Comparison of ENCODE assay signal across 12 cellular contexts in genomic region chr3:161266731-161267150, GRCh38. TPM values are rescaled to one million over a fixed set of nuclear protein-coding genes. Genes with fewer than 3 reads are reported as not detected.
DNase-seq lines count a peak whose midpoint lies in the region; ATAC-seq, FAIRE-seq and TF ChIP-seq lines count a peak whose summit lies in the region.
"Had no signal": no experiment of that assay in that cellular context is flagged by ENCODE, and none has a peak within 500 bp of the region (broad histone marks: within the 10 kb centered on the region; RNA-seq: fewer than 3 reads in every experiment).

No MANE protein-coding gene starts in this region.

- H3K27ac ChIP-seq in A549 (0 out of 6 replicates have a peak overlapping the region, but pooled peaks have one; percentile 25 to 39), HCT116 (ENCODE audit: low read depth, low read length) (no peak overlapping the region), RWPE2 (ENCODE audit: poor library complexity, severe bottlenecking) (peak overlapping the region; percentile 91)
- H3K27ac ChIP-seq: ascending aorta, C4-2B, HL-60 had no signal

- no peak for TF ChIP-seq POLR2A in A549 (IDR thresholded peaks at IDR 0.05; ENCODE audit: low read length)
- no peak for TF ChIP-seq POLR2A in HCT116 (IDR thresholded peaks at IDR 0.05; ENCODE audit: borderline replicate concordance, extremely low read depth, insufficient read depth, insufficient read length)

- POLR2A ChIA-PET in A549 (lab: Yijun Ruan, JAX): no interaction called here
- POLR2A ChIA-PET in HCT116 (lab: Charles Lee): no interaction called here

- peak overlapping the region; percentile 58 for H3K4me2 ChIP-seq in A549
- H3K4me2 ChIP-seq in HCT116 (ENCODE audit: low read length): 0 out of 2 replicates have a peak overlapping the region, but pooled peaks have one; percentile 4

- no peak overlapping the region for H2AFZ ChIP-seq in HCT116 (ENCODE audit: low read depth, low read length, poor library complexity, severe bottlenecking)

- no peak overlapping the region for H3K4me3 ChIP-seq in A549
- H3K4me3 ChIP-seq in HCT116 (replicated peaks in 1 of 2; ENCODE audit: low read depth in 1 of 2, low read length in 2 of 2): no peak overlapping the region
- H3K4me3 ChIP-seq in RWPE2 (ENCODE audit: severe bottlenecking): no peak overlapping the region
- H3K4me3 ChIP-seq: ascending aorta had no signal

- H3K27me3 ChIP-seq in HCT116 (ENCODE audit: insufficient read depth, low read length) (no peaks in the 10 kb centered on the region), RWPE2 (ENCODE audit: insufficient read depth, poor library complexity, severe bottlenecking) (no peaks in the 10 kb centered on the region)
- H3K27me3 ChIP-seq: ascending aorta had no signal

- TF ChIP-seq CTCF in A549 (IDR thresholded peaks at IDR 0.05): no peak
- no peak for TF ChIP-seq CTCF in HCT116 (IDR thresholded peaks at IDR 0.05 in 2 of 3, conservative IDR thresholded peaks at IDR 0.05 in 1 of 3; ENCODE audit: borderline replicate concordance in 1 of 3, insufficient read depth in 1 of 3, low read depth in 2 of 3, low read length in 2 of 3)
- TF ChIP-seq CTCF in RWPE2 (IDR thresholded peaks at IDR 0.05; ENCODE audit: poor library complexity, severe bottlenecking): no peak

- H3K79me2 ChIP-seq in HCT116 (ENCODE audit: insufficient read depth, low read length): 0 out of 2 replicates have a peak, but pooled peaks cover 5% of the 10 kb centered on the region

- intact Hi-C loops in HCT116 (cut with micrococcal nuclease): no loop called here

- CTCF ChIA-PET in A549 (lab: Yijun Ruan, JAX): no interaction called here
- CTCF ChIA-PET in HCT116 (lab: Charles Lee): interaction anchor here (1.0 kb wide), 1 partner anchor 310 kb away, joined by 3 read pairs; no protein-coding TSS in a partner anchor

- H3K4me1 ChIP-seq in A549 (peaks cover 14% of the 10 kb centered on the region), HCT116 (ENCODE audit: control insufficient read depth in 1 of 2, insufficient read depth in 2 of 2, low read length in 2 of 2) (peaks cover 5 to 14% of the 10 kb centered on the region in 2 experiments; a peak in 3 of 4 replicates), RWPE2 (ENCODE audit: insufficient read depth, poor library complexity, severe bottlenecking) (peaks cover 33% of the 10 kb centered on the region)
- H3K4me1 ChIP-seq: ascending aorta had no signal

- TF ChIP-seq RAD21 in A549 (conservative IDR thresholded peaks at IDR 0.05 in 1 of 2, IDR thresholded peaks at IDR 0.05 in 1 of 2) (no peak), HCT116 (IDR thresholded peaks at IDR 0.05; ENCODE audit: low read depth) (no peak)

- DNase-seq in A549 (ENCODE audit: low read depth in 1 of 2, low spot score in 1 of 2): peak in 1 of 2 experiments; percentile 22
- no peak for DNase-seq in HCT116 (ENCODE audit: low read depth, low spot score)
- DNase-seq in RWPE2 (ENCODE audit: low spot score): no peak
- DNase-seq in fibroblast of peridontal ligament (ENCODE audit: extremely low read depth): peak; percentile 68
- DNase-seq in GM19240 (ENCODE audit: insufficient read length, low spot score): no peak
- no peak for DNase-seq in NCI-H526 (lab: John Stamatoyannopoulos, UW)
- no peak for DNase-seq in UCSD-AML1 (lab: John Stamatoyannopoulos, UW; ENCODE audit: unreplicated experiment)
- DNase-seq in stimulated activated naive CD4-positive, alpha-beta T cell treated with Interleukin-2 at 50 U/mL for 16 hours (lab: John Stamatoyannopoulos, UW): no peak
- DNase-seq: activated CD4-positive, alpha-beta T cell treated with anti-CD3 and anti-CD28 coated beads, Interleukin-2, amount 50 U/mL, for 1 hour had no signal

- no peaks in the 10 kb centered on the region for H4K20me1 ChIP-seq in HCT116 (ENCODE audit: insufficient read depth)

- ATAC-seq in A549: peak in 1 of 2 experiments; percentile 30; a peak in 1 of 6 replicates
- no peak for ATAC-seq in HCT116
- peak; percentile 86 for ATAC-seq in RWPE2 (ENCODE audit: low read depth)

- no peaks in the 10 kb centered on the region for H3K9me2 ChIP-seq in HCT116 (ENCODE audit: insufficient read depth)

- peak in 1 of 2 experiments; percentile 30; a peak in 1 of 5 replicates for TF ChIP-seq EP300 in A549 (IDR thresholded peaks at IDR 0.05)

- H3K36me3 ChIP-seq in HCT116 (ENCODE audit: control insufficient read depth in 1 of 2, insufficient read depth in 2 of 2, low read length in 2 of 2) (peaks cover 0 to 11% of the 10 kb centered on the region in 2 experiments; a peak in 1 of 4 replicates), RWPE2 (ENCODE audit: low read depth) (peaks cover 22% of the 10 kb centered on the region)

- BruUV-seq in HCT116 (replicated peaks; lab: Mats Ljungman, UMichigan): no TSS peak

- H3K9me3 ChIP-seq in A549 (peaks cover 7% of the 10 kb centered on the region; the same call in 1 of the 3 replicates), HCT116 (ENCODE audit: control insufficient read depth in 1 of 2, insufficient read depth in 1 of 2, low read depth in 1 of 2, low read length in 2 of 2) (no peaks in the 10 kb centered on the region), RWPE2 (ENCODE audit: severe bottlenecking) (peaks cover 2% of the 10 kb centered on the region)
- H3K9me3 ChIP-seq: ascending aorta had no signal

- RAD21 ChIA-PET in HCT116 (lab: Charles Lee; ENCODE audit: low non-redundant PET in 1 of 2, low total read pairs in 2 of 2, uncharacterized antibody in 2 of 2, unreplicated experiment in 2 of 2): no interaction called here

- no peak overlapping the region for H3K9ac ChIP-seq in HCT116 (ENCODE audit: low read length)

- 21% methylated on average over 1 of the region's 1 CpG for WGBS in A549 (ENCODE audit: missing lambda C conversion rate)

- FAIRE-seq in A549 (lab: Jason Lieb, UNC): peak; percentile 72

TF ChIP-seq in A549, 52 proteins besides CTCF, POLR2A, EP300 and RAD21:
- TF ChIP-seq HEYL (CRISPR knock-in tag; IDR thresholded peaks at IDR 0.05): no peak
- peak in 1 of 2 experiments; percentile 39; a peak in 1 of 5 replicates for TF ChIP-seq JUN (IDR thresholded peaks at IDR 0.05)
- TF ChIP-seq FOSL2 (IDR thresholded peaks at IDR 0.05): 0 out of 2 replicates have a peak, but pooled peaks have one; percentile 32
- peak; percentile 54 for TF ChIP-seq FOSL2 (CRISPR knock-in tag; IDR thresholded peaks at IDR 0.05)
- peak; percentile 62 to 65 for TF ChIP-seq CEBPB (IDR thresholded peaks at IDR 0.05)
- TF ChIP-seq JUNB (IDR thresholded peaks at IDR 0.05): peak; percentile 54; the same call in 1 of the 2 replicates

TF ChIP-seq in HCT116, 20 proteins besides CTCF, POLR2A, EP300 and RAD21:
- TF ChIP-seq SIN3A (IDR thresholded peaks at IDR 0.05; ENCODE audit: low read depth) (no peak), ZBTB33 (IDR thresholded peaks at IDR 0.05; ENCODE audit: extremely low read depth, insufficient replicate concordance, low read length) (no peak), FOSL1 (IDR thresholded peaks at IDR 0.05; ENCODE audit: low read depth) (peak; percentile 18; the same call in 1 of the 2 replicates), CBX3 (IDR thresholded peaks at IDR 0.05; ENCODE audit: low read depth) (no peak), SRF (IDR thresholded peaks at IDR 0.05; ENCODE audit: low read depth) (no peak)

RNA-seq across cellular contexts. Expression of gene NMD3, which starts 45.6 kb away (rescaled TPM):
- polyA plus RNA-seq in A549 (2011; rRNA removed) (60.6 and 66.5 TPM in 2 replicates), A549 (2017; fragmentation: RNase III; extraction: RNeasy Plus Mini Kit Qiagen cat#74134 plus additional on column Dnase treatment) (53.4 to 62.0 TPM (median 56.3 TPM) in 3 replicates)
- polyA plus RNA-seq in A549 (2012; cell fraction: cytosol; rRNA removed): 14.0 and 14.6 TPM in 2 replicates
- polyA plus RNA-seq in A549 (2012; cell fraction: nucleus; rRNA removed): 7.7 and 11.6 TPM in 2 replicates
- polyA minus RNA-seq in A549 (2011; rRNA and poly(A)+ RNA removed): 44.1 and 47.8 TPM in 2 replicates
- 85.2 TPM for total RNA-seq in HCT116 (2021; ENCODE audit: unreplicated experiment)
- polyA plus RNA-seq in HCT116 (2012): 51.5 and 63.7 TPM in 2 replicates

Comparison
In these comparisons a context has a peak if more than half of its experiments do, and no peak if none do; other contexts are left out.
1. Of the 6 proteins assayed by ChIP-seq in both A549 and HCT116: peak only in A549: CEBPB; only in HCT116: none; in both: none; in neither: 5.